In the genomic region with DNA sequence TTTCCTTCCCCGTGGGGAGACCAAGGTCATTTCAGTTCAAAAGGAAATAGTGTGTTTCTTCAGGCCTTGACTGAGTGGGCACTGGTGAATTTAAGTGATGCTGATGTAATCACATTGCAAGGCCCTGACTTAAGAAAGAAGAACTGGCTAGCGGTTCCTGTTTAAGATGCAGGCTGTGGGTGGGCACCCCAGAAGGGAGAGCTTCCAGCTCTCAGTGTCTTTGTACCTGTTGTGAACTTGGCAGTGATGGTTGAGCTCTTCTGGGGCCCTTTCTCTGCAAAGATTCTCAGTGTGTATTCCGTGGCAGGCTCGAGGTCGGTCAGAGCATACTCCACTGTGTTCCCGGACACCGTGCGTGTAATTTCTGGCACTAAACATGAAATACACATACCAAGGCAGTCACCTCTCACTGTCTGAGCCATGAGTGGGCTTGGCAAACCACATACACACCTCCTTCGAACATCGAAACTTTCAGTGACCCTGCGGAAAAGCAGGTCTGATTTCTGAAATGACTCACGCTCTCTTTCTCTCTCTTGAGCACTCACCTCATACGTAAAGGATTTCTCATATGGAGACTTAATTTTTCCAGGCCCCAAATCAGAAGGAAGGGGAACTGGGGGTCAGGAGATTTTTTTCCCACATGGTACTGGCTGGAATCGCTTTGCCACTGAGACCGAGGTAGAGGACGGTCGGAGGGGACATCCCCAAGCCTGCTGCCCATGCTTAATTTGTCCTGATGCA, we compare ENCODE assay signal across 1 cellular context.
TF ChIP-seq lines count a peak whose summit lies in the region.

No MANE protein-coding gene starts in this region.

TF ChIP-seq in GM12878, 131 proteins besides CTCF, POLR2A, EP300 and RAD21 (continued from another document):
- TF ChIP-seq HCFC1 (IDR thresholded peaks at IDR 0.05; ENCODE audit: low read length) (no peak), SUZ12 (IDR thresholded peaks at IDR 0.05; ENCODE audit: unreplicated experiment) (no peak), HDGF (IDR thresholded peaks at IDR 0.05) (no peak), HDAC6 (IDR thresholded peaks at IDR 0.05; ENCODE audit: unreplicated experiment) (no peak), MEF2A (IDR thresholded peaks at IDR 0.05; ENCODE audit: insufficient read depth, low read depth, low read length) (no peak), CHD4 (IDR thresholded peaks at IDR 0.05) (no peak), RFX5 (IDR thresholded peaks at IDR 0.05; ENCODE audit: low read depth, low read length) (no peak), SMARCA5 (IDR thresholded peaks at IDR 0.05) (no peak), NR2C2 (IDR thresholded peaks at IDR 0.05; ENCODE audit: borderline replicate concordance, control insufficient read depth, insufficient read length, low read depth) (no peak), ESRRA (IDR thresholded peaks at IDR 0.05; ENCODE audit: low read length) (no peak), STAT1 (conservative IDR thresholded peaks at IDR 0.05) (0 out of 2 replicates have a peak, but pooled peaks have one; percentile 22), TCF3 (IDR thresholded peaks at IDR 0.05; ENCODE audit: borderline replicate concordance, insufficient read depth, low read depth, low read length) (peak; percentile 66; the same call in 1 of the 2 replicates), IKZF1 (conservative IDR thresholded peaks at IDR 0.05) (peak; percentile 98), RCOR1 (conservative IDR thresholded peaks at IDR 0.05; ENCODE audit: low read depth, low read length) (0 out of 2 replicates have a peak, but pooled peaks have one; percentile 44), BRCA1 (IDR thresholded peaks at IDR 0.05; ENCODE audit: low read depth, low read length) (no peak), IRF4 (IDR thresholded peaks at IDR 0.05; ENCODE audit: low read depth, low read length) (peak; percentile 97)
- TF ChIP-seq, protein P1, sequence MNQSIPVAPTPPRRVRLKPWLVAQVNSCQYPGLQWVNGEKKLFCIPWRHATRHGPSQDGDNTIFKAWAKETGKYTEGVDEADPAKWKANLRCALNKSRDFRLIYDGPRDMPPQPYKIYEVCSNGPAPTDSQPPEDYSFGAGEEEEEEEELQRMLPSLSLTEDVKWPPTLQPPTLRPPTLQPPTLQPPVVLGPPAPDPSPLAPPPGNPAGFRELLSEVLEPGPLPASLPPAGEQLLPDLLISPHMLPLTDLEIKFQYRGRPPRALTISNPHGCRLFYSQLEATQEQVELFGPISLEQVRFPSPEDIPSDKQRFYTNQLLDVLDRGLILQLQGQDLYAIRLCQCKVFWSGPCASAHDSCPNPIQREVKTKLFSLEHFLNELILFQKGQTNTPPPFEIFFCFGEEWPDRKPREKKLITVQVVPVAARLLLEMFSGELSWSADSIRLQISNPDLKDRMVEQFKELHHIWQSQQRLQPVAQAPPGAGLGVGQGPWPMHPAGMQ (IDR thresholded peaks at IDR 0.05; ENCODE audit: borderline replicate concordance), result no peak
- TF ChIP-seq, protein P2, sequence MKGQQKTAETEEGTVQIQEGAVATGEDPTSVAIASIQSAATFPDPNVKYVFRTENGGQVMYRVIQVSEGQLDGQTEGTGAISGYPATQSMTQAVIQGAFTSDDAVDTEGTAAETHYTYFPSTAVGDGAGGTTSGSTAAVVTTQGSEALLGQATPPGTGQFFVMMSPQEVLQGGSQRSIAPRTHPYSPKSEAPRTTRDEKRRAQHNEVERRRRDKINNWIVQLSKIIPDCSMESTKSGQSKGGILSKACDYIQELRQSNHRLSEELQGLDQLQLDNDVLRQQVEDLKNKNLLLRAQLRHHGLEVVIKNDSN (IDR thresholded peaks at IDR 0.05; ENCODE audit: borderline replicate concordance, extremely low read length, insufficient read depth, low read depth, low read length), result no peak
TF ChIP-seq in GM12878: peak in this region for 46.
